ENCODE assay signal across 25 cellular contexts in genomic region chr19:46700704-46701103, GRCh38. TPM values are rescaled to one million over a fixed set of nuclear protein-coding genes. Genes with fewer than 3 reads are reported as not detected.
"Had no signal": no experiment of that assay in that cellular context is flagged by ENCODE, and none has a peak within 500 bp of the region (broad histone marks: within the 10 kb centered on the region; RNA-seq: fewer than 3 reads in every experiment).

No MANE protein-coding gene starts in this region.

- H3K9me3 Mint-ChIP-seq: naive thymus-derived CD4-positive, alpha-beta T cell; natural killer cell treated with Interleukin-12 subunit alpha and Interleukin-12 subunit beta and Interleukin-15 and Interleukin-18, amount 100 ng/mL, for 72 hours; stimulated activated memory B cell treated with anti-CD40 and anti-IgM and Interleukin-4, amounts not matched to agents 10 μg/mL and 1 μg/mL and 100 μg/mL, for 72 hours had no signal

- H3K27me3 ChIP-seq: heart right ventricle, hepatocyte, right atrium auricular region, right lobe of liver, stomach, tibial artery, uterus had no signal

- H3K27ac ChIP-seq: heart right ventricle, hepatocyte, left ventricle myocardium inferior, parathyroid adenoma, right atrium auricular region, right lobe of liver, stomach, thoracic aorta, tibial artery, uterus had no signal

- H3K4me1 ChIP-seq: parathyroid adenoma, right lobe of liver, uterus had no signal

- H3K9ac ChIP-seq: parathyroid adenoma had no signal

- H2AFZ ChIP-seq: hepatocyte, parathyroid adenoma had no signal

- H3K27ac Mint-ChIP-seq: natural killer cell treated with Interleukin-12 subunit alpha and Interleukin-12 subunit beta and Interleukin-15 and Interleukin-18, amount 100 ng/mL, for 72 hours; stimulated activated memory B cell treated with anti-CD40 and anti-IgM and Interleukin-4, amounts not matched to agents 10 μg/mL and 1 μg/mL and 100 μg/mL, for 72 hours had no signal

- H3K36me3 ChIP-seq: uterus had no signal

- H3K9me3 ChIP-seq: heart right ventricle, left ventricle myocardium inferior, mucosa of descending colon, right atrium auricular region, right lobe of liver, stomach, thoracic aorta, tibial artery, uterus had no signal

- DNase-seq: heart right ventricle; islet precursor cell; left ventricle myocardium inferior; midbrain; mucosa of descending colon; naive thymus-derived CD4-positive, alpha-beta T cell; right lobe of liver; stimulated activated CD4-positive, alpha-beta T cell treated with anti-CD3 and anti-CD28 coated beads, Interleukin-1b, Interleukin-23, amount 100 ng/mL, for 48 hours; stimulated activated CD4-positive, alpha-beta T cell treated with anti-CD3 and anti-CD28 coated beads, Interleukin-2, amount 100 ng/mL, for 48 hours; stimulated activated CD4-positive, alpha-beta T cell treated with anti-CD3 and anti-CD28 coated beads, Interleukin-4, amount 100 ng/mL, for 4 hours; stimulated activated CD8-positive, alpha-beta memory T cell treated with anti-CD3 and anti-CD28 coated beads, Interleukin-4, amount 100 ng/mL, for 48 hours; stimulated activated naive CD8-positive, alpha-beta T cell treated with anti-CD3 and anti-CD28 coated beads, Interleukin-15, Interleukin-2, amounts not matched to agents 100 U/mL and 50 U/mL, for 24 hours; stomach; tibial artery; trophoblast cell; uterus had no signal

- H3K4me3 ChIP-seq: heart right ventricle, hepatocyte, left ventricle myocardium inferior, lung, mucosa of descending colon, right atrium auricular region, right lobe of liver, smooth muscle cell, stomach, thoracic aorta, tibial artery, uterus had no signal

- H3K4me3 Mint-ChIP-seq: naive thymus-derived CD4-positive, alpha-beta T cell; natural killer cell treated with Interleukin-12 subunit alpha and Interleukin-12 subunit beta and Interleukin-15 and Interleukin-18, amount 100 ng/mL, for 72 hours; stimulated activated memory B cell treated with anti-CD40 and anti-IgM and Interleukin-4, amounts not matched to agents 10 μg/mL and 1 μg/mL and 100 μg/mL, for 72 hours had no signal

- H3K27me3 Mint-ChIP-seq: naive thymus-derived CD4-positive, alpha-beta T cell; natural killer cell treated with Interleukin-12 subunit alpha and Interleukin-12 subunit beta and Interleukin-15 and Interleukin-18, amount 100 ng/mL, for 72 hours; stimulated activated memory B cell treated with anti-CD40 and anti-IgM and Interleukin-4, amounts not matched to agents 10 μg/mL and 1 μg/mL and 100 μg/mL, for 72 hours had no signal

- H3K79me2 ChIP-seq: hepatocyte had no signal

- ATAC-seq: heart right ventricle; mucosa of descending colon; naive thymus-derived CD4-positive, alpha-beta T cell; natural killer cell treated with Interleukin-12 subunit alpha and Interleukin-12 subunit beta and Interleukin-15 and Interleukin-18, amount 100 ng/mL, for 72 hours; right lobe of liver; stimulated activated memory B cell treated with anti-CD40 and anti-IgM and Interleukin-4, amounts not matched to agents 10 μg/mL and 1 μg/mL and 100 μg/mL, for 72 hours; stimulated activated naive CD8-positive, alpha-beta T cell treated with anti-CD3 and anti-CD28 coated beads, Interleukin-15, Interleukin-2, amounts not matched to agents 100 U/mL and 50 U/mL, for 24 hours had no signal

- H3K4me2 ChIP-seq: hepatocyte, smooth muscle cell had no signal

RNA-seq across cellular contexts. Expression of gene DACT3, which starts 39.7 kb away (rescaled TPM):
- total RNA-seq: renal cortical epithelial cell had no signal
